ENCODE assay signal across 10 cellular contexts in genomic region chr10:129332476-129332875, GRCh38.
A peak's percentile ranks its signal among the peaks of the same experiment; 100 is the strongest.
DNase-seq lines count a peak whose midpoint lies in the region; ATAC-seq and TF ChIP-seq lines count a peak whose summit lies in the region.
"Had no signal": no experiment of that assay in that cellular context is flagged by ENCODE, and none has a peak within 500 bp of the region (broad histone marks: within the 10 kb centered on the region; RNA-seq: fewer than 3 reads in every experiment).

No MANE protein-coding gene starts in this region.

- no peak for ATAC-seq in PC-3

- BruUV-seq in PC-3 (replicated peaks; lab: Mats Ljungman, UMichigan), result no TSS peak

- peaks cover 11% of the 10 kb centered on the region for H3K9me3 Mint-ChIP-seq in glutamatergic neuron (ENCODE audit: unreplicated experiment)

- intact Hi-C loops in PC-3 (cut with micrococcal nuclease), result no loop called here
- intact Hi-C loops in cardiac septum (cut with DNase I), result loop anchor here (5.0 kb wide), 1 partner anchor 300 kb away; no protein-coding TSS in a partner anchor

- H3F3A ChIP-seq in PC-3 (ENCODE audit: low read length, unreplicated experiment), result no peaks in the 10 kb centered on the region

- POLR2A ChIA-PET in PC-3 (lab: Charles Lee; ENCODE audit: unreplicated experiment), result no interaction called here

- H3K9me3 ChIP-seq in PC-3 (ENCODE audit: low read length), result no peaks in the 10 kb centered on the region
- H3K9me3 ChIP-seq: Peyer's patch had no signal

- no peak overlapping the region for H3K4me3 ChIP-seq in PC-3 (ENCODE audit: low read length)
- H3K4me3 ChIP-seq: Peyer's patch, skin epidermis had no signal

- peak overlapping the region; percentile 13 for H3K4me3 Mint-ChIP-seq in glutamatergic neuron (ENCODE audit: unreplicated experiment)

- 0 out of 2 replicates have a peak, but pooled peaks cover 4% of the 10 kb centered on the region for H3K27me3 ChIP-seq in PC-3 (ENCODE audit: low read length)
- H3K27me3 ChIP-seq: Peyer's patch had no signal

- H3K4me1 ChIP-seq in PC-3 (ENCODE audit: insufficient read depth, low read length), result no peaks in the 10 kb centered on the region
- H3K4me1 ChIP-seq: Peyer's patch had no signal

- H3K36me3 ChIP-seq in PC-3 (ENCODE audit: low read depth, low read length), result no peaks in the 10 kb centered on the region; the same call in 1 of the 2 replicates
- H3K36me3 ChIP-seq: Peyer's patch had no signal

- H2AFZ ChIP-seq in PC-3 (ENCODE audit: low read length), result no peak overlapping the region

- no peak overlapping the region for H3K4me2 ChIP-seq in PC-3 (ENCODE audit: low read length)

- H3K27me3 Mint-ChIP-seq in glutamatergic neuron (ENCODE audit: unreplicated experiment), result peaks cover 3% of the 10 kb centered on the region

- no peaks in the 10 kb centered on the region for H4K20me1 ChIP-seq in PC-3 (ENCODE audit: low read length)

- CTCF ChIA-PET in PC-3 (lab: Charles Lee), result no interaction called here

- no peak overlapping the region for H3K27ac ChIP-seq in PC-3 (ENCODE audit: low read length)
- H3K27ac ChIP-seq: Peyer's patch, skin epidermis had no signal

- peak overlapping the region; percentile 90 for H3K27ac Mint-ChIP-seq in glutamatergic neuron (ENCODE audit: unreplicated experiment)

- no peaks in the 10 kb centered on the region for H3K9me2 ChIP-seq in PC-3 (replicated peaks; ENCODE audit: low read length)

- peak; percentile 32 for DNase-seq in stimulated activated CD4-positive, alpha-beta T cell treated with anti-CD3 and anti-CD28 coated beads, Interleukin-15, amount 100 ng/mL, for 24 hours
- no peak for DNase-seq in stimulated activated CD4-positive, alpha-beta T cell treated with anti-CD3 and anti-CD28 coated beads, Interleukin-4, amount 100 ng/mL, for 24 hours
- DNase-seq in PC-3 (peak; percentile 16), glutamatergic neuron (peak; percentile 55), ureter (ENCODE audit: low spot score) (no peak), CD1c-positive myeloid dendritic cell (ENCODE audit: extremely low spot score) (no peak), cardiac septum (ENCODE audit: low spot score) (no peak), SKM-1 (lab: John Stamatoyannopoulos, UW; ENCODE audit: unreplicated experiment) (no peak)
- DNase-seq: Peyer's patch had no signal

- H3K4me1 Mint-ChIP-seq in glutamatergic neuron (ENCODE audit: low read depth, unreplicated experiment), result peaks cover 48% of the 10 kb centered on the region

- TF ChIP-seq CTCF in PC-3 (conservative IDR thresholded peaks at IDR 0.05; ENCODE audit: low read depth, low read length) (peak; percentile 52), glutamatergic neuron (IDR thresholded peaks at IDR 0.05; ENCODE audit: partially characterized antibody, unreplicated experiment) (peak; percentile 80)

- H3K36me3 Mint-ChIP-seq in glutamatergic neuron (ENCODE audit: unreplicated experiment), result no peaks in the 10 kb centered on the region

- no peaks in the 10 kb centered on the region for H3K79me2 ChIP-seq in PC-3 (ENCODE audit: low read length)

- H3K9ac ChIP-seq in PC-3 (ENCODE audit: low read length), result no peak overlapping the region

Comparison
In these comparisons a context has a peak if more than half of its experiments do, and no peak if none do; other contexts are left out.
1. DNase-seq: peak in stimulated activated CD4-positive, alpha-beta T cell treated with anti-CD3 and anti-CD28 coated beads, Interleukin-15, amount 100 ng/mL, for 24 hours (single experiment), PC-3 (single experiment) and glutamatergic neuron (single experiment); none in stimulated activated CD4-positive, alpha-beta T cell treated with anti-CD3 and anti-CD28 coated beads, Interleukin-4, amount 100 ng/mL, for 24 hours (single experiment), ureter (single experiment), CD1c-positive myeloid dendritic cell (single experiment), cardiac septum (single experiment) and SKM-1 (single experiment).